Comparison of ENCODE assay signal across 41 cellular contexts in genomic region chr1:158390342-158390741, GRCh38. TPM values are rescaled to one million over a fixed set of nuclear protein-coding genes. Genes with fewer than 3 reads are reported as not detected.
"Had no signal": no experiment of that assay in that cellular context is flagged by ENCODE, and none has a peak within 500 bp of the region (broad histone marks: within the 10 kb centered on the region; RNA-seq: fewer than 3 reads in every experiment).

No MANE protein-coding gene starts in this region.

- H3K4me1 ChIP-seq: foreskin keratinocyte, gastrocnemius medialis, heart left ventricle had no signal

- H3K27me3 ChIP-seq: brain microvascular endothelial cell, foreskin keratinocyte, gastrocnemius medialis, heart left ventricle had no signal

- H3K9me3 Mint-ChIP-seq: activated B cell treated with CpG ODN at 0.5 μM for 24 hours; activated CD4-positive, alpha-beta T cell treated with anti-CD3 and anti-CD28 coated beads, Interleukin-2, amount 10 ng/mL, durations not matched to agents 24 days and 14 days; activated T-helper 1 cell treated with anti-CD3 and anti-CD28 coated beads, Interleukin-12 subunit alpha, Interleukin-12 subunit beta, Interleukin-2, Interleukin-4 antibody, amounts not matched to agents 30 ng/mL and 10 ng/mL and 1 ng/mL, durations not matched to agents 14 hours and 24 hours and 36 hours; central memory CD8-positive, alpha-beta T cell; dendritic cell treated with granulocyte-macrophage colony-stimulating factor and Interleukin-4, amounts not matched to agents 40 ng/mL and 50 ng/mL, for 4 days; endodermal cell; T-helper 2 cell treated with Interferon-gamma antibody and Interleukin-4, amounts not matched to agents 5 μg/mL and 100 μg/mL, for 36 hours had no signal

- H3K27ac Mint-ChIP-seq: activated B cell treated with CpG ODN at 0.5 μM for 24 hours; activated CD4-positive, alpha-beta memory T cell treated with anti-CD3 and anti-CD28 coated beads for 36 hours; activated CD4-positive, alpha-beta T cell treated with anti-CD3 and anti-CD28 coated beads for 36 hours; activated CD4-positive, alpha-beta T cell treated with anti-CD3 and anti-CD28 coated beads, Interleukin-2, amount 10 ng/mL, durations not matched to agents 24 days and 14 days; activated CD8-positive, alpha-beta memory T cell treated with anti-CD3 and anti-CD28 coated beads, Interleukin-2, amount 10 ng/mL, durations not matched to agents 7 days and 5 days; activated CD8-positive, alpha-beta T cell treated with anti-CD3 and anti-CD28 coated beads, Interleukin-2, amount 10 ng/mL, durations not matched to agents 7 days and 5 days; activated naive CD8-positive, alpha-beta T cell; activated T-helper 1 cell treated with anti-CD3 and anti-CD28 coated beads, Interleukin-12 subunit alpha, Interleukin-12 subunit beta, Interleukin-2, Interleukin-4 antibody, amounts not matched to agents 30 ng/mL and 10 ng/mL and 1 ng/mL, durations not matched to agents 14 hours and 24 hours and 36 hours; dendritic cell treated with granulocyte-macrophage colony-stimulating factor and Interleukin-4, amounts not matched to agents 40 ng/mL and 50 ng/mL, for 4 days; endodermal cell; T-helper 17 cell; T-helper 2 cell treated with Interferon-gamma antibody and Interleukin-4, amounts not matched to agents 5 μg/mL and 100 μg/mL, for 36 hours had no signal

- H3K27ac ChIP-seq: brain microvascular endothelial cell, coronary artery, dorsolateral prefrontal cortex, foreskin keratinocyte, gastrocnemius medialis, heart left ventricle, WERI-Rb-1 had no signal

- H3K4me3 Mint-ChIP-seq: activated B cell treated with CpG ODN at 0.5 μM for 24 hours; activated CD4-positive, alpha-beta memory T cell treated with anti-CD3 and anti-CD28 coated beads for 36 hours; activated CD4-positive, alpha-beta T cell treated with anti-CD3 and anti-CD28 coated beads for 36 hours; activated CD4-positive, alpha-beta T cell treated with anti-CD3 and anti-CD28 coated beads, Interleukin-2, amount 10 ng/mL, durations not matched to agents 24 days and 14 days; activated CD8-positive, alpha-beta memory T cell treated with anti-CD3 and anti-CD28 coated beads, Interleukin-2, amount 10 ng/mL, durations not matched to agents 7 days and 5 days; activated CD8-positive, alpha-beta T cell treated with anti-CD3 and anti-CD28 coated beads, Interleukin-2, amount 10 ng/mL, durations not matched to agents 7 days and 5 days; activated naive CD8-positive, alpha-beta T cell; activated T-helper 1 cell treated with anti-CD3 and anti-CD28 coated beads, Interleukin-12 subunit alpha, Interleukin-12 subunit beta, Interleukin-2, Interleukin-4 antibody, amounts not matched to agents 30 ng/mL and 10 ng/mL and 1 ng/mL, durations not matched to agents 14 hours and 24 hours and 36 hours; central memory CD8-positive, alpha-beta T cell; dendritic cell treated with granulocyte-macrophage colony-stimulating factor and Interleukin-4, amounts not matched to agents 40 ng/mL and 50 ng/mL, for 4 days; endodermal cell; T-helper 17 cell; T-helper 2 cell treated with Interferon-gamma antibody and Interleukin-4, amounts not matched to agents 5 μg/mL and 100 μg/mL, for 36 hours had no signal

- H3K9me3 ChIP-seq: gastrocnemius medialis had no signal

- H3K27me3 Mint-ChIP-seq: activated B cell treated with CpG ODN at 0.5 μM for 24 hours; dendritic cell treated with granulocyte-macrophage colony-stimulating factor and Interleukin-4, amounts not matched to agents 40 ng/mL and 50 ng/mL, for 4 days had no signal

- H3K4me3 ChIP-seq: coronary artery, dorsolateral prefrontal cortex, gastrocnemius medialis, heart left ventricle had no signal

- H3K36me3 ChIP-seq: brain microvascular endothelial cell, gastrocnemius medialis, heart left ventricle, WERI-Rb-1 had no signal

- DNase-seq: activated B cell treated with CpG ODN at 0.5 μM for 24 hours; activated CD4-positive, alpha-beta memory T cell treated with anti-CD3 and anti-CD28 coated beads for 36 hours; activated CD4-positive, alpha-beta T cell treated with anti-CD3 and anti-CD28 coated beads for 36 hours; activated CD4-positive, alpha-beta T cell treated with anti-CD3 and anti-CD28 coated beads, Interleukin-2, amount 10 ng/mL, durations not matched to agents 24 days and 14 days; activated CD8-positive, alpha-beta memory T cell treated with anti-CD3 and anti-CD28 coated beads, Interleukin-2, amount 10 ng/mL, durations not matched to agents 7 days and 5 days; activated CD8-positive, alpha-beta memory T cell treated with anti-CD3 and anti-CD28 coated beads, Interleukin-2, amount 50 U/mL, for 4 hours; activated CD8-positive, alpha-beta T cell treated with anti-CD3 and anti-CD28 coated beads, Interleukin-2, amount 10 ng/mL, durations not matched to agents 7 days and 5 days; activated gamma-delta T cell treated with Interleukin-2 at 50 U/mL for 16 hours; activated naive CD4-positive, alpha-beta T cell treated with anti-CD3 and anti-CD28 coated beads, Interleukin-2, amount 50 U/mL, for 16 hours; activated naive CD4-positive, alpha-beta T cell treated with Interleukin-2 at 50 U/mL for 16 hours; activated T-cell treated with anti-CD3 and anti-CD28 coated beads, Interleukin-2, amount 50 U/mL, for 1 hour; activated T-cell treated with anti-CD3 and anti-CD28 coated beads, Interleukin-2, amount 50 U/mL, for 48 hours; amniotic stem cell; anterior cingulate cortex; brain microvascular endothelial cell; dorsolateral prefrontal cortex; effector memory CD4-positive, alpha-beta T cell; endodermal cell; foreskin keratinocyte; gastrocnemius medialis; glutamatergic neuron; heart left ventricle; T-helper 1 cell; T-helper 17 cell; T1000; WERI-Rb-1 had no signal

- ATAC-seq: activated CD4-positive, alpha-beta T cell treated with anti-CD3 and anti-CD28 coated beads for 36 hours; activated CD4-positive, CD25-positive, alpha-beta regulatory T cell treated with anti-CD3 and anti-CD28 coated beads, Interleukin-2, amount 50 U/mL, for 24 hours; activated CD8-positive, alpha-beta memory T cell treated with anti-CD3 and anti-CD28 coated beads, Interleukin-2, amount 10 ng/mL, durations not matched to agents 7 days and 5 days; activated CD8-positive, alpha-beta T cell treated with anti-CD3 and anti-CD28 coated beads, Interleukin-2, amount 10 ng/mL, durations not matched to agents 7 days and 5 days; esophagus mucosa; foreskin keratinocyte; gastrocnemius medialis; heart left ventricle; T-helper 17 cell had no signal

- H3K4me1 Mint-ChIP-seq: activated CD4-positive, alpha-beta T cell treated with anti-CD3 and anti-CD28 coated beads for 36 hours; activated CD4-positive, alpha-beta T cell treated with anti-CD3 and anti-CD28 coated beads, Interleukin-2, amount 10 ng/mL, durations not matched to agents 24 days and 14 days; activated CD8-positive, alpha-beta memory T cell treated with anti-CD3 and anti-CD28 coated beads, Interleukin-2, amount 10 ng/mL, durations not matched to agents 7 days and 5 days; central memory CD8-positive, alpha-beta T cell; endodermal cell; T-helper 17 cell had no signal

- H3K36me3 Mint-ChIP-seq: activated CD4-positive, alpha-beta memory T cell treated with anti-CD3 and anti-CD28 coated beads for 36 hours; activated CD8-positive, alpha-beta memory T cell treated with anti-CD3 and anti-CD28 coated beads, Interleukin-2, amount 10 ng/mL, durations not matched to agents 7 days and 5 days; activated naive CD8-positive, alpha-beta T cell had no signal

RNA-seq across cellular contexts. Expression of gene OR10T2, which starts 8.9 kb away (rescaled TPM):
- total RNA-seq: activated B cell treated with CpG ODN at 0.5 μM for 24 hours; activated CD4-positive, alpha-beta memory T cell treated with anti-CD3 and anti-CD28 coated beads for 36 hours; activated CD4-positive, alpha-beta T cell treated with anti-CD3 and anti-CD28 coated beads for 36 hours; activated CD4-positive, alpha-beta T cell treated with anti-CD3 and anti-CD28 coated beads, Interleukin-2, amount 10 ng/mL, durations not matched to agents 24 days and 14 days; activated CD8-positive, alpha-beta memory T cell treated with anti-CD3 and anti-CD28 coated beads for 36 hours; activated CD8-positive, alpha-beta memory T cell treated with anti-CD3 and anti-CD28 coated beads, Interleukin-2, amount 10 ng/mL, durations not matched to agents 7 days and 5 days; activated CD8-positive, alpha-beta T cell treated with anti-CD3 and anti-CD28 coated beads, Interleukin-2, amount 10 ng/mL, durations not matched to agents 7 days and 5 days; activated T-helper 1 cell treated with anti-CD3 and anti-CD28 coated beads, Interleukin-12 subunit alpha, Interleukin-12 subunit beta, Interleukin-2, Interleukin-4 antibody, amounts not matched to agents 30 ng/mL and 10 ng/mL and 1 ng/mL, durations not matched to agents 14 hours and 24 hours and 36 hours; astrocyte; bronchial epithelial cell; cardiac septum; cerebellum; dorsolateral prefrontal cortex; endodermal cell; epithelial cell of proximal tubule; esophagus mucosa; foreskin keratinocyte; gastrocnemius medialis; heart left ventricle; T-helper 17 cell had no signal
- polyA plus RNA-seq: adipose tissue, foreskin keratinocyte, heart left ventricle had no signal

RNA-seq across cellular contexts. Expression of gene OR10K2, which starts 35.7 kb away (rescaled TPM):
- total RNA-seq: activated B cell treated with CpG ODN at 0.5 μM for 24 hours; activated CD4-positive, alpha-beta memory T cell treated with anti-CD3 and anti-CD28 coated beads for 36 hours; activated CD4-positive, alpha-beta T cell treated with anti-CD3 and anti-CD28 coated beads for 36 hours; activated CD4-positive, alpha-beta T cell treated with anti-CD3 and anti-CD28 coated beads, Interleukin-2, amount 10 ng/mL, durations not matched to agents 24 days and 14 days; activated CD8-positive, alpha-beta memory T cell treated with anti-CD3 and anti-CD28 coated beads for 36 hours; activated CD8-positive, alpha-beta memory T cell treated with anti-CD3 and anti-CD28 coated beads, Interleukin-2, amount 10 ng/mL, durations not matched to agents 7 days and 5 days; activated CD8-positive, alpha-beta T cell treated with anti-CD3 and anti-CD28 coated beads, Interleukin-2, amount 10 ng/mL, durations not matched to agents 7 days and 5 days; activated T-helper 1 cell treated with anti-CD3 and anti-CD28 coated beads, Interleukin-12 subunit alpha, Interleukin-12 subunit beta, Interleukin-2, Interleukin-4 antibody, amounts not matched to agents 30 ng/mL and 10 ng/mL and 1 ng/mL, durations not matched to agents 14 hours and 24 hours and 36 hours; astrocyte; bronchial epithelial cell; cardiac septum; cerebellum; dorsolateral prefrontal cortex; endodermal cell; epithelial cell of proximal tubule; esophagus mucosa; foreskin keratinocyte; gastrocnemius medialis; heart left ventricle; T-helper 17 cell had no signal
- polyA plus RNA-seq: foreskin keratinocyte, heart left ventricle had no signal

RNA-seq across cellular contexts. Expression of gene CD1E, which starts 36.6 kb away (rescaled TPM):
- total RNA-seq: activated B cell treated with CpG ODN at 0.5 μM for 24 hours; activated CD4-positive, alpha-beta memory T cell treated with anti-CD3 and anti-CD28 coated beads for 36 hours; activated CD4-positive, alpha-beta T cell treated with anti-CD3 and anti-CD28 coated beads for 36 hours; activated CD4-positive, alpha-beta T cell treated with anti-CD3 and anti-CD28 coated beads, Interleukin-2, amount 10 ng/mL, durations not matched to agents 24 days and 14 days; activated CD8-positive, alpha-beta memory T cell treated with anti-CD3 and anti-CD28 coated beads for 36 hours; activated CD8-positive, alpha-beta memory T cell treated with anti-CD3 and anti-CD28 coated beads, Interleukin-2, amount 10 ng/mL, durations not matched to agents 7 days and 5 days; activated CD8-positive, alpha-beta T cell treated with anti-CD3 and anti-CD28 coated beads, Interleukin-2, amount 10 ng/mL, durations not matched to agents 7 days and 5 days; activated T-helper 1 cell treated with anti-CD3 and anti-CD28 coated beads, Interleukin-12 subunit alpha, Interleukin-12 subunit beta, Interleukin-2, Interleukin-4 antibody, amounts not matched to agents 30 ng/mL and 10 ng/mL and 1 ng/mL, durations not matched to agents 14 hours and 24 hours and 36 hours; astrocyte; bronchial epithelial cell; cardiac septum; cerebellum; dorsolateral prefrontal cortex; endodermal cell; epithelial cell of proximal tubule; esophagus mucosa; foreskin keratinocyte; gastrocnemius medialis had no signal
- polyA plus RNA-seq: foreskin keratinocyte had no signal

RNA-seq across cellular contexts. Expression of gene CD1B, which starts 59.0 kb away (rescaled TPM):
- total RNA-seq: activated B cell treated with CpG ODN at 0.5 μM for 24 hours; activated CD4-positive, alpha-beta memory T cell treated with anti-CD3 and anti-CD28 coated beads for 36 hours; activated CD4-positive, alpha-beta T cell treated with anti-CD3 and anti-CD28 coated beads for 36 hours; activated CD4-positive, alpha-beta T cell treated with anti-CD3 and anti-CD28 coated beads, Interleukin-2, amount 10 ng/mL, durations not matched to agents 24 days and 14 days; activated CD8-positive, alpha-beta memory T cell treated with anti-CD3 and anti-CD28 coated beads for 36 hours; activated CD8-positive, alpha-beta memory T cell treated with anti-CD3 and anti-CD28 coated beads, Interleukin-2, amount 10 ng/mL, durations not matched to agents 7 days and 5 days; activated CD8-positive, alpha-beta T cell treated with anti-CD3 and anti-CD28 coated beads, Interleukin-2, amount 10 ng/mL, durations not matched to agents 7 days and 5 days; activated T-helper 1 cell treated with anti-CD3 and anti-CD28 coated beads, Interleukin-12 subunit alpha, Interleukin-12 subunit beta, Interleukin-2, Interleukin-4 antibody, amounts not matched to agents 30 ng/mL and 10 ng/mL and 1 ng/mL, durations not matched to agents 14 hours and 24 hours and 36 hours; astrocyte; bronchial epithelial cell; cardiac septum; cerebellum; dorsolateral prefrontal cortex; endodermal cell; epithelial cell of proximal tubule; esophagus mucosa; foreskin keratinocyte; gastrocnemius medialis; T-helper 17 cell had no signal
- polyA plus RNA-seq: adipose tissue, foreskin keratinocyte, heart left ventricle had no signal
